Comparison of ENCODE assay signal across 1 cellular context in the genomic region with DNA sequence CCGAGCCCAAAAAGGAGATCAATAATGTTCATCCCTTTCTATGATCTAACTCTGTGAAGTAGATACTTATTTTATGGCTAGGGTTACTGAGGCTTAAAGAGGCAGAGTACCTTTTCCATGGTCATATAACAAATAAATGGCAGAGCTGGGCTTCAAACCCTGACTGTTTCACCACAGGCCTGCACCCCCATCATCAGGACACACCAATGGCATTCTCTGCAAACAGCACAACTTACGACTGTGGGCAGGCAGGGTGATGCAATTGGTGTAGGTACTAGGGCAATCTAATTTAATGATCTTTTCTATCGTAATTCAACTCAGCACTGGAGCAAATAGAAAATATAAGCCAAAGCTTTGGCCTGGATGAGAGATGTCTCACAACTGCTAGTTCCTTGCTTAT.
A peak's percentile ranks its signal among the peaks of the same experiment; 100 is the strongest.
TF ChIP-seq lines count a peak whose summit lies in the region.

No MANE protein-coding gene starts in this region.

TF ChIP-seq in K562, 482 proteins besides CTCF, POLR2A, EP300 and RAD21 (continued from another document):
- TF ChIP-seq ATF3 (IDR thresholded peaks at IDR 0.05) (peak; percentile 43; the same call in 1 of the 2 replicates), ATF3 (CRISPR knock-in tag; conservative IDR thresholded peaks at IDR 0.05) (no peak), ZNF79 (CRISPR knock-in tag; IDR thresholded peaks at IDR 0.05; ENCODE audit: low read depth) (no peak), MEIS2 (IDR thresholded peaks at IDR 0.05; ENCODE audit: partially characterized antibody) (peak; percentile 21), ZNF175 (CRISPR knock-in tag; IDR thresholded peaks at IDR 0.05; ENCODE audit: low read depth) (peak; percentile 64; the same call in 1 of the 2 replicates), CEBPG (CRISPR knock-in tag; IDR thresholded peaks at IDR 0.05) (peak; percentile 41; the same call in 1 of the 2 replicates), CEBPG (tag; conservative IDR thresholded peaks at IDR 0.05 in 1 of 2, IDR thresholded peaks at IDR 0.05 in 1 of 2) (peak; percentile 74 to 90)
